Comparison of ENCODE assay signal across 8 cellular contexts in the genomic region with DNA sequence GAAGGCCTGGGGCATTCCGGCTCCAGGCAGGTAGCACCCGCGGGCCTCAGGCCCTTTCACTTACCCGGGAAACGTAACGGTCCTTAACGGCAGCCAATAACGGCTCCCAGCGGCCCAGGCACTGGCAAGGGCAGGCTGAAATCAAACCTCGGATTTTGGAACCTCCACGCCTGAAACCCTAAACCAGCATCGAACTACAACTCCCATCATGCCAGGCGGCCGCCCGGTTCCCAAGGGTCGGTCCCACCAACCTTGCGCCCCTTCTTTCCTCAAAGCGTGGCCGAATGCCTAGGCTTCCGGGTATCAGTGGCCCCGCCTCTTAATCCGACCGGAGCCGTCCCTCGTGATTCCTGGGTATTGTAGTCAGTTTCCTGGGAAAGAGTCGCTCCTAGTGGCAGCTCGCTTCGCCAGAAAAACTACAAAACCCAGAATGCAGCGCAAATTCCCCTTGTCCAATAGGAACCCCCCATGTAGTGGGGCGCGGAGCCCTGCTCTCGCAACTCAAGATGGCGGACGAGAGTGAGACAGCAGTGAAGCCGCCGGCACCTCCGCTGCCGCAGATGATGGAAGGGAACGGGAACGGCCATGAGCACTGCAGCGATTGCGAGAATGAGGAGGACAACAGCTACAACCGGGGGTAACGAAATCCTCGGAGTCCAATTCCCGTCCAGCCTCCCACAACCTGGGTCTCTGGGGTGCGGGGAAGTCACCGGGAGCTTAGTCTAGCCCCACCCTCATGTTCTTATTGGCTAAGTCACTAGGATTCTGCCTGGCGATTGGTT. TPM values are rescaled to one million over a fixed set of nuclear protein-coding genes. Genes with fewer than 3 reads are reported as not detected.
A peak's percentile ranks its signal among the peaks of the same experiment; 100 is the strongest.
DNase-seq lines count a peak whose midpoint lies in the region; ATAC-seq lines count a peak whose summit lies in the region.

A gene (plus strand): TSS at position 494 of the 782 bp plus-strand sequence. CDS start 13 bp downstream, at position 507.

- DNase-seq in COLO668 (lab: John Stamatoyannopoulos, UW; ENCODE audit: unreplicated experiment) (peak; percentile 94), HT1080 (ENCODE audit: low read depth) (peak; percentile 100), NOMO-1 treated with DMSO at 0.1 percent for 48 hours (lab: John Stamatoyannopoulos, UW; ENCODE audit: unreplicated experiment) (peak; percentile 99), medulla oblongata (ENCODE audit: extremely low spot score) (peak; percentile 100)
- peak; percentile 90 to 96 for DNase-seq in activated CD8-positive, alpha-beta memory T cell treated with anti-CD3 and anti-CD28 coated beads for 4 hours (ENCODE audit: low read depth in 2 of 2)
- DNase-seq in effector memory CD8-positive, alpha-beta T cell = peak; percentile 93 to 95 (median 95)
- DNase-seq in stimulated activated CD8-positive, alpha-beta memory T cell treated with anti-CD3 and anti-CD28 coated beads, Interleukin-12 subunit alpha, Interleukin-12 subunit beta, amount 100 ng/mL, for 1 hour (ENCODE audit: low read depth) = peak; percentile 87

- H3K36me3 Mint-ChIP-seq in effector memory CD8-positive, alpha-beta T cell (ENCODE audit: insufficient read depth) = peaks cover 17% of the 10 kb centered on the region

- peak within 1 kb of the TSS; percentile 90 to 96 for H3K27ac Mint-ChIP-seq in effector memory CD8-positive, alpha-beta T cell

- H3K9me3 Mint-ChIP-seq in effector memory CD8-positive, alpha-beta T cell = no peaks in the 10 kb centered on the region

- peaks cover 21 to 26% of the 10 kb centered on the region in 2 donors for H3K4me1 Mint-ChIP-seq in effector memory CD8-positive, alpha-beta T cell (ENCODE audit: low read depth in 2 of 2)

- peak; percentile 79 for ATAC-seq in GM21360 (IDR thresholded peaks at IDR 0.05; ENCODE audit: unreplicated experiment)
- peak; percentile 87 for ATAC-seq in effector memory CD8-positive, alpha-beta T cell (replicated peaks)

- peak within 1 kb of the TSS; percentile 87 to 93 for H3K4me3 Mint-ChIP-seq in effector memory CD8-positive, alpha-beta T cell

- H3K27me3 Mint-ChIP-seq in effector memory CD8-positive, alpha-beta T cell = no peaks in the 10 kb centered on the region

RNA-seq across cellular contexts. Expression of the gene that starts here (rescaled TPM):
- 85.7 and 113 TPM in 2 replicates for total RNA-seq in HT1080 (2014; rRNA removed; shearing (Covaris generic))
- 65.1 and 86.9 TPM in 2 replicates for polyA plus RNA-seq in HT1080 (2015; cell fraction: cytosol; rRNA removed)
- 96.3 and 119 TPM in 2 replicates for polyA plus RNA-seq in HT1080 (2015; cell fraction: nucleus; rRNA removed)

Comparison
In these comparisons a context has a peak if more than half of its experiments do, and no peak if none do; other contexts are left out.
1. Peak in every context shown above with its lines: DNase-seq and ATAC-seq.